8 cellular contexts compared by ENCODE assay signal in genomic region chr2:15943378-15943851, GRCh38. TPM values are rescaled to one million over a fixed set of nuclear protein-coding genes. Genes with fewer than 3 reads are reported as not detected.
DNase-seq lines count a peak whose midpoint lies in the region; ATAC-seq and TF ChIP-seq lines count a peak whose summit lies in the region.

No MANE protein-coding gene starts in this region.

- no peak overlapping the region for H3K9ac ChIP-seq in neural progenitor cell

- peak overlapping the region; percentile 96 for H3K4me3 Mint-ChIP-seq in neural progenitor cell

- peaks cover 71% of the 10 kb centered on the region for H3K79me2 ChIP-seq in neural progenitor cell (ENCODE audit: low read depth)

- no peaks in the 10 kb centered on the region for H3K9me3 ChIP-seq in neural progenitor cell (ENCODE audit: low read depth)

- H3K27me3 Mint-ChIP-seq in neural progenitor cell (ENCODE audit: insufficient read depth, low read depth) = peaks cover 6% of the 10 kb centered on the region

- peaks cover 48% of the 10 kb centered on the region for H3F3A ChIP-seq in neural progenitor cell (ENCODE audit: low read depth)

- H3K4me1 ChIP-seq in neural progenitor cell = peaks cover 23% of the 10 kb centered on the region

- H3K4me3 ChIP-seq in Jurkat, Clone E6-1 (ENCODE audit: low read length) = peak overlapping the region; percentile 51
- peak overlapping the region; percentile 78 for H3K4me3 ChIP-seq in neural progenitor cell

- ATAC-seq in HG03439 (IDR thresholded peaks at IDR 0.05; ENCODE audit: unreplicated experiment) = no peak

- peaks cover 9% of the 10 kb centered on the region for H3K36me3 ChIP-seq in neural progenitor cell

- H3K4me1 Mint-ChIP-seq in neural progenitor cell = peaks cover 38% of the 10 kb centered on the region

- H3K27ac Mint-ChIP-seq in neural progenitor cell = peak overlapping the region; percentile 72

- H3K27ac ChIP-seq in neural progenitor cell = no peak overlapping the region

- H3K9me3 Mint-ChIP-seq in neural progenitor cell = no peaks in the 10 kb centered on the region

- peak; percentile 62 for DNase-seq in DMS79 (lab: John Stamatoyannopoulos, UW)
- peak; percentile 32 for DNase-seq in Jurkat, Clone E6-1 (ENCODE audit: low read depth, low spot score)
- DNase-seq in dermis microvascular lymphatic vessel endothelial cell (ENCODE audit: low read depth in 2 of 2) = peak; percentile 27 to 52
- DNase-seq in neural progenitor cell (ENCODE audit: low spot score) = peak; percentile 85
- no peak for DNase-seq in SIG-M5 (lab: John Stamatoyannopoulos, UW)
- DNase-seq in NCI-H2196 (lab: John Stamatoyannopoulos, UW; ENCODE audit: unreplicated experiment) = no peak
- no peak for DNase-seq in CD1c-positive myeloid dendritic cell (ENCODE audit: extremely low spot score)

- H3K4me2 ChIP-seq in neural progenitor cell = peak overlapping the region; percentile 88

- peaks cover 52% of the 10 kb centered on the region for H4K20me1 ChIP-seq in neural progenitor cell (ENCODE audit: low read depth)

- TF ChIP-seq CTCF in neural progenitor cell (IDR thresholded peaks at IDR 0.05) = peak; percentile 81

- H3K36me3 Mint-ChIP-seq in neural progenitor cell = peaks cover 41% of the 10 kb centered on the region

- H2AFZ ChIP-seq in neural progenitor cell (replicated peaks) = no peak overlapping the region

- H3K27me3 ChIP-seq in neural progenitor cell = no peaks in the 10 kb centered on the region

RNA-seq across cellular contexts. Expression of gene MYCN, which starts 3.1 kb away (rescaled TPM):
- polyA plus RNA-seq in Jurkat, Clone E6-1 (2012; ENCODE audit: insufficient read depth, insufficient read length) = 18.0 TPM
- total RNA-seq in dermis microvascular lymphatic vessel endothelial cell = 3.2 and 7.2 TPM in 2 replicates
- 24.7 and 26.7 TPM in 2 replicates for total RNA-seq in neural progenitor cell (ENCODE audit: low replicate concordance)

Comparison
In these comparisons a context has a peak if more than half of its experiments do, and no peak if none do; other contexts are left out.
1. DNase-seq: peak in DMS79 (single experiment), Jurkat, Clone E6-1 (single experiment), dermis microvascular lymphatic vessel endothelial cell (2 of 2) and neural progenitor cell (single experiment); none in SIG-M5 (single experiment), NCI-H2196 (single experiment) and CD1c-positive myeloid dendritic cell (single experiment).